In genomic region chr6:163414117-163414366, GRCh38 we compare ENCODE assay signal across 8 cellular contexts. TPM values are rescaled to one million over a fixed set of nuclear protein-coding genes. Genes with fewer than 3 reads are reported as not detected.
DNase-seq lines count a peak whose midpoint lies in the region; ATAC-seq, FAIRE-seq and TF ChIP-seq lines count a peak whose summit lies in the region.

No MANE protein-coding gene starts in this region.

- WGBS in mesendoderm (ENCODE audit: extremely low coverage, insufficient coverage, low lambda C conversion rate), result no CpG with 5 or more reads among the region's 33 CpGs

- H3K4me1 ChIP-seq in mesendoderm (ENCODE audit: control insufficient read depth, low read depth, low read length), result no peaks in the 10 kb centered on the region

- H3K4me3 ChIP-seq in brain microvascular endothelial cell (ENCODE audit: low read depth, low read length), result peak overlapping the region; percentile 88
- H3K4me3 ChIP-seq in mesendoderm (ENCODE audit: low read length), result peak overlapping the region; percentile 56

- H2BK5ac ChIP-seq in mesendoderm (ENCODE audit: low read length), result no peak overlapping the region

- peaks cover 3% of the 10 kb centered on the region for H3K36me3 ChIP-seq in brain microvascular endothelial cell (replicated peaks)
- H3K36me3 ChIP-seq in mesendoderm (ENCODE audit: control insufficient read depth, insufficient read depth, low read length), result no peaks in the 10 kb centered on the region

- no peak overlapping the region for H2AK5ac ChIP-seq in mesendoderm (ENCODE audit: low read length)

- no peak overlapping the region for H4K5ac ChIP-seq in mesendoderm (ENCODE audit: low read length)

- peak overlapping the region; percentile 88 for H4K8ac ChIP-seq in mesendoderm (ENCODE audit: low read depth, low read length)

- TF ChIP-seq CTCF in brain microvascular endothelial cell (IDR thresholded peaks at IDR 0.05; ENCODE audit: low read depth, low read length, missing control alignments), result no peak
- TF ChIP-seq CTCF in D721Med (IDR thresholded peaks at IDR 0.05; ENCODE audit: insufficient read depth, missing control alignments), result no peak

- FAIRE-seq in D721Med (lab: Jason Lieb, UNC), result no peak

- peaks cover 20% of the 10 kb centered on the region for H3K79me2 ChIP-seq in mesendoderm (ENCODE audit: control insufficient read depth, insufficient read depth, low read length)

- peak overlapping the region; percentile 99 for H3K18ac ChIP-seq in mesendoderm (ENCODE audit: low read length)

- H2BK120ac ChIP-seq in mesendoderm (ENCODE audit: low read depth, low read length), result peak overlapping the region; percentile 75

- peak overlapping the region; percentile 89 for H3K4ac ChIP-seq in mesendoderm (ENCODE audit: low read depth, low read length)

- ATAC-seq in activated CD4-positive, CD25-positive, alpha-beta regulatory T cell treated with anti-CD3 and anti-CD28 coated beads, Interleukin-2, amount 50 U/mL, for 24 hours, result peak; percentile 45 to 50
- peak; percentile 30 for ATAC-seq in HG03354 (IDR thresholded peaks at IDR 0.05; ENCODE audit: poor library complexity, severe bottlenecking, unreplicated experiment)
- ATAC-seq in HG03442 (IDR thresholded peaks at IDR 0.05; ENCODE audit: unreplicated experiment), result no peak

- H3K27ac ChIP-seq in brain microvascular endothelial cell (peak overlapping the region; percentile 96), mesendoderm (ENCODE audit: low read depth, low read length) (peak overlapping the region; percentile 94)

- H3K79me1 ChIP-seq in mesendoderm (ENCODE audit: low read length), result no peaks in the 10 kb centered on the region

- in situ Hi-C loops in brain microvascular endothelial cell (cut with HindIII; ENCODE audit: low pct_ligation_motif_present, low sequenced_read_pairs), result loop anchor here (25.0 kb wide), 2 partner anchors 227 to 552 kb away; no protein-coding TSS in a partner anchor

- H3K9ac ChIP-seq in mesendoderm (ENCODE audit: low read length), result peak overlapping the region; percentile 55

- no peak for DNase-seq in activated CD4-positive, CD25-positive, alpha-beta regulatory T cell treated with anti-CD3 and anti-CD28 coated beads, Interleukin-2, amount 50 U/mL, for 72 hours
- DNase-seq in brain microvascular endothelial cell (no peak), mesendoderm (no peak), D721Med (ENCODE audit: insufficient read length, low spot score) (no peak), pons (ENCODE audit: low spot score) (no peak)

- H3K23ac ChIP-seq in mesendoderm (ENCODE audit: low read length), result no peak overlapping the region

- H3K27me3 ChIP-seq in brain microvascular endothelial cell (replicated peaks), result no peaks in the 10 kb centered on the region
- H3K27me3 ChIP-seq in mesendoderm (ENCODE audit: insufficient read depth, low read length, poor library complexity), result no peaks in the 10 kb centered on the region

- H3K4me2 ChIP-seq in mesendoderm (ENCODE audit: low read length), result no peak overlapping the region

- H2BK15ac ChIP-seq in mesendoderm (replicated peaks; ENCODE audit: low read depth), result no peak overlapping the region

- H3K56ac ChIP-seq in mesendoderm (ENCODE audit: low read length), result peak overlapping the region; percentile 84

RNA-seq across cellular contexts. Expression of gene QKI, which starts 0.5 kb away (rescaled TPM):
- polyA plus RNA-seq in mesendoderm (2013, experiment 1 of 2), result 119 TPM
- 114 TPM for polyA plus RNA-seq in mesendoderm (2013, experiment 2 of 2)
